14 cellular contexts compared by ENCODE assay signal in the genomic region with DNA sequence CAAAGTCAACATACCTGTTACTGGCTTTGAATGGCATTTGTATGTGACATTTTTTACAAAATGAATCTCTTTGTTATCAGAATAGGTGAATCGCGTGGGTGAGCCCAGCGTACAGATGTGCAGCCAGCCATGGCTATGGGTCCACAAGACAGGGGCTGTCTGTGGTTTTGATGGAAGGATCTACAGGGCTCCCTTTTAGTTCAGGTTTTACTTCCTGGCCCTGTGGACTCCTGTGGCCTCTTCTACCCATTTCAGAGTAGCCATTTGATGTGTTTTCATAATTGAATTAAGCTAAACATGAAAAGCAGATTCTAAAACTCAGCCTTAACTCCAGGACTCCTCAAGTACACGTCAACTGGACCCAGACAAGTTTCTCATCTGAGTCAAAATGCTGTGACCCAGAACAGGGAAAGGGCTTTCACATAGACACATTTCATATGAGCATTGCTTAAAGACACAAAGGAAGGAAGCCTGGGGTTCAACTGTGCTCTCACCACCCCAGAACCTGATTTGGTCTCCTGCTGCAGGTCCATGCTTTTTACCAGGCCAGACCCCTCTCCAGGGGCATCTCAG.
"Had no signal": no experiment of that assay in that cellular context is flagged by ENCODE, and none has a peak within 500 bp of the region (broad histone marks: within the 10 kb centered on the region; RNA-seq: fewer than 3 reads in every experiment).

No MANE protein-coding gene starts in this region.

- H3K36me3 ChIP-seq: breast epithelium, suprapubic skin had no signal

- H3K4me3 ChIP-seq: breast epithelium, dorsolateral prefrontal cortex, sigmoid colon, suprapubic skin had no signal

- H3K9me3 ChIP-seq: breast epithelium, sigmoid colon, suprapubic skin had no signal

- H3K4me1 ChIP-seq: sigmoid colon had no signal

- ATAC-seq: activated CD4-positive, CD25-positive, alpha-beta regulatory T cell treated with anti-CD3 and anti-CD28 coated beads, Interleukin-2, amount 50 U/mL, for 24 hours; natural killer cell treated with Interleukin-12 subunit alpha and Interleukin-12 subunit beta and Interleukin-15 and Interleukin-18, amount 100 ng/mL, for 72 hours had no signal

- DNase-seq: activated CD4-positive, alpha-beta T cell treated with anti-CD3 and anti-CD28 coated beads, Interleukin-2, amount 50 U/mL, for 4 hours; activated gamma-delta T cell; activated naive CD8-positive, alpha-beta T cell treated with anti-CD3 and anti-CD28 coated beads for 36 hours; activated T-cell treated with anti-CD3 and anti-CD28 coated beads, Interleukin-2, amount 50 U/mL, for 48 hours; dorsolateral prefrontal cortex; hypothalamus; occipital lobe; sigmoid colon; stimulated activated CD4-positive, alpha-beta T cell treated with anti-CD3 and anti-CD28 coated beads, Interleukin-2, amount 100 ng/mL, for 24 hours; stimulated activated naive CD4-positive, alpha-beta T cell treated with Interleukin-2 at 50 U/mL for 16 hours had no signal

- H3K27ac ChIP-seq: breast epithelium, dorsolateral prefrontal cortex, sigmoid colon, suprapubic skin had no signal

- H3K27me3 ChIP-seq: breast epithelium, dorsolateral prefrontal cortex, sigmoid colon, suprapubic skin had no signal
